ENCODE assay signal across 29 cellular contexts in the genomic region with DNA sequence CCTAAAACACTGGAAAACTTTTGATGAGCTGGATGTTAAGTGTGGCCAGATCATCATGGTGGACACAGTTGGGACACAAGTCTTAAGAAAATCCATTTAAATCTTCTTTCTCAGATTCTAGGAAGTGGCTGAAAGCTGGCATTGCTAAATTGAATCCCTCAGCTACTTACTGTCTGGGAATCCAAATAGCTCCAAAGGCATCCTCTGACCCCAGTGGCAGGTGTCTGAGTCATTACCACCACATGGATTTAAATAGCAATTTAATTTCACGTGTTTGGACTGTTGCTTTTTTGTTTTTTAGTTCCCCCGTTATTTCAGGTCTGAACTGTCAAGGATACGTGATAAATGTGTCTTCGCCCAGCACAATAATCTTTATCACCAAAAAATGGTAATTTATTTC. TPM values are rescaled to one million over a fixed set of nuclear protein-coding genes. Genes with fewer than 3 reads are reported as not detected.
DNase-seq lines count a peak whose midpoint lies in the region; ATAC-seq lines count a peak whose summit lies in the region.
"Had no signal": no experiment of that assay in that cellular context is flagged by ENCODE, and none has a peak within 500 bp of the region (broad histone marks: within the 10 kb centered on the region; RNA-seq: fewer than 3 reads in every experiment).

No MANE protein-coding gene starts in this region.

- DNase-seq in LHCN-M2 (ENCODE audit: low read depth) (peak; percentile 4), M059J (ENCODE audit: low read depth) (peak; percentile 14), myocyte (ENCODE audit: low read depth) (peak; percentile 74), renal cortical epithelial cell (ENCODE audit: low read depth) (peak; percentile 2), NCI-H1930 (lab: John Stamatoyannopoulos, UW) (no peak), HT-29 (ENCODE audit: low spot score) (no peak)
- DNase-seq: 8988T; ACHN; BE2C; C1 segment of cervical spinal cord; CD4-positive, alpha-beta memory T cell; CD4-positive, CD25-positive, alpha-beta regulatory T cell; CD8-positive, alpha-beta memory T cell; COR-L47; DMS 273 treated with DMSO at 0.1 percent for 48 hours; DMS153; DMS53; DMS79; DND-41; EL; GDM1 had no signal

- ATAC-seq in HG02642 (IDR thresholded peaks at IDR 0.05; ENCODE audit: poor library complexity, unreplicated experiment), result no peak
- ATAC-seq in GM18867 (IDR thresholded peaks at IDR 0.05; ENCODE audit: unreplicated experiment), result no peak
- ATAC-seq: GM12878 had no signal

RNA-seq across cellular contexts. Expression of a gene that starts 33.3 kb away (rescaled TPM):
- total RNA-seq in LHCN-M2 (2014; rRNA removed), result not detected in 2 replicates
- not detected for polyA plus RNA-seq in LHCN-M2 (2012)
- not detected in 2 replicates for total RNA-seq in M059J (2014; rRNA removed; shearing (Covaris generic))
- not detected in 2 replicates for total RNA-seq in myocyte
- not detected for polyA plus RNA-seq in myocyte (2012)
- not detected in 2 replicates for total RNA-seq in renal cortical epithelial cell
- not detected in 2 replicates for total RNA-seq in HT-29 (2014; rRNA removed; shearing (Covaris generic))
- total RNA-seq: A673; CD4-positive, alpha-beta memory T cell; CD4-positive, CD25-positive, alpha-beta regulatory T cell; CD8-positive, alpha-beta memory T cell; Daoy; G401 had no signal
- polyA plus RNA-seq: AG04450; CD14-positive monocyte; CD4-positive, alpha-beta memory T cell; CD4-positive, CD25-positive, alpha-beta regulatory T cell; CD8-positive, alpha-beta memory T cell had no signal

Comparison
In these comparisons a context has a peak if more than half of its experiments do, and no peak if none do; other contexts are left out.
1. DNase-seq: peak in LHCN-M2 (single experiment), M059J (single experiment), myocyte (single experiment) and renal cortical epithelial cell (single experiment); none in NCI-H1930 (0 of 2) and HT-29 (single experiment).